Comparison of ENCODE assay signal across 25 cellular contexts in the genomic region with DNA sequence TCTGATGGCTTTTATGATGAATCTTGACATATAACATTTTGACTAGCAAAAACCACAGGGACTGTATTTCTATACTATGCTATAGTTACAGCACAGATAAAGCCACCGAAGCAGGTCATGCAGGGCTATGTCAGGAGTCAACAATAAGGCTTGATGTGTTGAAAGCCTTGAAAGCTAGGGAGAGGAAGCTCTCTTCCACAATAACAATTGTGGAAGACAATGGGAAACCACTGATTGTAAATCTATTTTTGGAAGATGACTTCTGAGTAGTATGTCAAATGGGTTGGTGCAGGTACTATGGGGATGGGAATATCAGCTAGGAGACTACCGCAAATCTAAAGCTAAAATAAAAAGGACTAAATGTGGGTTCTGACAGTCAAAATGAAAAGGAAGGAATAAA.
"Had no signal": no experiment of that assay in that cellular context is flagged by ENCODE, and none has a peak within 500 bp of the region (broad histone marks: within the 10 kb centered on the region; RNA-seq: fewer than 3 reads in every experiment).

No MANE protein-coding gene starts in this region.

- H3K9me3 Mint-ChIP-seq: activated CD4-positive, alpha-beta memory T cell treated with anti-CD3 and anti-CD28 coated beads, Interleukin-2, amount 10 ng/mL, durations not matched to agents 7 days and 5 days; activated naive CD4-positive, alpha-beta T cell treated with anti-CD3 and anti-CD28 coated beads for 36 hours; brain; central memory CD8-positive, alpha-beta T cell had no signal

- H3K4me3 ChIP-seq: SK-N-MC had no signal

- DNase-seq: activated CD4-positive, alpha-beta memory T cell treated with anti-CD3 and anti-CD28 coated beads, Interleukin-2, amount 10 ng/mL, durations not matched to agents 7 days and 5 days; activated CD4-positive, alpha-beta T cell treated with anti-CD3 and anti-CD28 coated beads for 36 hours; activated CD4-positive, alpha-beta T cell treated with anti-CD3 and anti-CD28 coated beads, Interleukin-2, amount 50 U/mL, for 1 hour; activated CD8-positive, alpha-beta memory T cell treated with anti-CD3 and anti-CD28 coated beads, Interleukin-2, amount 50 U/mL, for 48 hours; activated effector memory CD4-positive, alpha-beta T cell treated with anti-CD3 and anti-CD28 coated beads, Interleukin-2, amount 50 U/mL, for 16 hours; activated naive CD4-positive, alpha-beta T cell treated with anti-CD3 and anti-CD28 coated beads for 36 hours; activated T-cell treated with anti-CD3 and anti-CD28 coated beads, Interleukin-2, amount 50 U/mL, for 1 hour; amygdala; KG1; NCI-H1105; NCI-H1436; NCI-H1694 treated with DMSO at 0.1 percent for 48 hours; NCI-H2029 treated with DMSO at 0.1 percent for 48 hours; NCI-H2171; NCI-H2227 treated with DMSO at 0.1 percent for 48 hours; NCI-H526; NCI-H774; RPMI8226; T-helper 1 cell had no signal

- H3K27ac Mint-ChIP-seq: activated CD4-positive, alpha-beta memory T cell treated with anti-CD3 and anti-CD28 coated beads, Interleukin-2, amount 10 ng/mL, durations not matched to agents 7 days and 5 days; activated CD4-positive, alpha-beta T cell treated with anti-CD3 and anti-CD28 coated beads for 36 hours; activated naive CD4-positive, alpha-beta T cell treated with anti-CD3 and anti-CD28 coated beads for 36 hours; activated naive CD8-positive, alpha-beta T cell; brain had no signal

- H3K27ac ChIP-seq: SK-N-MC, VCaP had no signal

- ATAC-seq: activated CD4-positive, alpha-beta T cell treated with anti-CD3 and anti-CD28 coated beads for 36 hours; Right ventricle myocardium inferior had no signal

- H3K4me3 Mint-ChIP-seq: activated CD4-positive, alpha-beta memory T cell treated with anti-CD3 and anti-CD28 coated beads, Interleukin-2, amount 10 ng/mL, durations not matched to agents 7 days and 5 days; activated CD4-positive, alpha-beta T cell treated with anti-CD3 and anti-CD28 coated beads for 36 hours; activated naive CD4-positive, alpha-beta T cell treated with anti-CD3 and anti-CD28 coated beads for 36 hours; activated naive CD8-positive, alpha-beta T cell; brain; central memory CD8-positive, alpha-beta T cell had no signal

- H3K27me3 Mint-ChIP-seq: activated CD4-positive, alpha-beta memory T cell treated with anti-CD3 and anti-CD28 coated beads, Interleukin-2, amount 10 ng/mL, durations not matched to agents 7 days and 5 days; activated CD4-positive, alpha-beta T cell treated with anti-CD3 and anti-CD28 coated beads for 36 hours; activated naive CD8-positive, alpha-beta T cell; central memory CD8-positive, alpha-beta T cell had no signal
